20 cellular contexts compared by ENCODE assay signal in genomic region chr7:140019606-140020005, GRCh38. TPM values are rescaled to one million over a fixed set of nuclear protein-coding genes. Genes with fewer than 3 reads are reported as not detected.
A peak's percentile ranks its signal among the peaks of the same experiment; 100 is the strongest.
DNase-seq lines count a peak whose midpoint lies in the region; ATAC-seq and TF ChIP-seq lines count a peak whose summit lies in the region.
"Had no signal": no experiment of that assay in that cellular context is flagged by ENCODE, and none has a peak within 500 bp of the region (broad histone marks: within the 10 kb centered on the region; RNA-seq: fewer than 3 reads in every experiment).

No MANE protein-coding gene starts in this region.

- no peaks in the 10 kb centered on the region for H3K4me1 Mint-ChIP-seq in activated CD4-positive, alpha-beta T cell treated with anti-CD3 and anti-CD28 coated beads, Interleukin-2, amount 10 ng/mL, durations not matched to agents 7 days and 5 days
- H3K4me1 Mint-ChIP-seq in activated T-helper 17 cell treated with anti-CD3 and anti-CD28 coated beads, Interleukin-2, amount 50 U/mL, for 72 hours: peaks cover 4% of the 10 kb centered on the region
- peaks cover 26% of the 10 kb centered on the region for H3K4me1 Mint-ChIP-seq in nephron progenitor cell
- H3K4me1 Mint-ChIP-seq: CD14-positive monocyte had no signal

- CTCF ChIA-PET in activated CD4-positive, alpha-beta T cell treated with anti-CD3 and anti-CD28 coated beads, Interleukin-2, amount 10 ng/mL, durations not matched to agents 7 days and 5 days (lab: Charles Lee): interaction anchor here (1.0 kb wide), 1 partner anchor 10 kb away, joined by 3 read pairs; no protein-coding TSS in a partner anchor
- CTCF ChIA-PET in OCI-LY7 (lab: Charles Lee; ENCODE audit: unreplicated experiment): no interaction called here

- no peaks in the 10 kb centered on the region for H4K20me1 ChIP-seq in OCI-LY7 (ENCODE audit: insufficient read depth, low read length)
- H4K20me1 ChIP-seq: BLaER1 had no signal

- intact Hi-C loops in OCI-LY7 (cut with micrococcal nuclease; ENCODE audit: unreplicated experiment): no loop called here

- no peaks in the 10 kb centered on the region for H3K9me2 ChIP-seq in OCI-LY7 (ENCODE audit: insufficient read depth, low read length)

- no peak overlapping the region for H3K4me3 Mint-ChIP-seq in activated CD4-positive, alpha-beta T cell treated with anti-CD3 and anti-CD28 coated beads, Interleukin-2, amount 10 ng/mL, durations not matched to agents 7 days and 5 days
- no peak overlapping the region for H3K4me3 Mint-ChIP-seq in activated T-helper 17 cell treated with anti-CD3 and anti-CD28 coated beads, Interleukin-2, amount 50 U/mL, for 72 hours
- H3K4me3 Mint-ChIP-seq in nephron progenitor cell: no peak overlapping the region
- H3K4me3 Mint-ChIP-seq: CD14-positive monocyte; CD4-positive, alpha-beta memory T cell had no signal

- H3K4me2 ChIP-seq in OCI-LY7 (ENCODE audit: low read length): no peak overlapping the region
- H3K4me2 ChIP-seq: A549, BLaER1 had no signal

- H3K27ac Mint-ChIP-seq in activated CD4-positive, alpha-beta T cell treated with anti-CD3 and anti-CD28 coated beads, Interleukin-2, amount 10 ng/mL, durations not matched to agents 7 days and 5 days: peak overlapping the region; percentile 48
- peak overlapping the region; percentile 37 for H3K27ac Mint-ChIP-seq in activated T-helper 17 cell treated with anti-CD3 and anti-CD28 coated beads, Interleukin-2, amount 50 U/mL, for 72 hours
- H3K27ac Mint-ChIP-seq in nephron progenitor cell: peak overlapping the region; percentile 29

- no peaks in the 10 kb centered on the region for H3K27me3 Mint-ChIP-seq in activated CD4-positive, alpha-beta T cell treated with anti-CD3 and anti-CD28 coated beads, Interleukin-2, amount 10 ng/mL, durations not matched to agents 7 days and 5 days
- H3K27me3 Mint-ChIP-seq in activated T-helper 17 cell treated with anti-CD3 and anti-CD28 coated beads, Interleukin-2, amount 50 U/mL, for 72 hours: no peaks in the 10 kb centered on the region
- H3K27me3 Mint-ChIP-seq in nephron progenitor cell (ENCODE audit: low read depth, poor library complexity): peaks cover 14% of the 10 kb centered on the region
- H3K27me3 Mint-ChIP-seq: CD4-positive, alpha-beta memory T cell had no signal

- no peaks in the 10 kb centered on the region for H3K36me3 ChIP-seq in OCI-LY7 (ENCODE audit: insufficient read depth, low read length)
- H3K36me3 ChIP-seq: HAP-1 had no signal

- no peaks in the 10 kb centered on the region for H3K9me3 ChIP-seq in OCI-LY7 (ENCODE audit: low read length)
- H3K9me3 ChIP-seq: A549, BLaER1, HAP-1 had no signal

- no peak overlapping the region for H3K27ac ChIP-seq in OCI-LY7 (ENCODE audit: low read depth, low read length, poor library complexity, severe bottlenecking)
- H3K27ac ChIP-seq: 22Rv1, A549, BLaER1, HL-60 had no signal

- H3K36me3 Mint-ChIP-seq in activated CD4-positive, alpha-beta T cell treated with anti-CD3 and anti-CD28 coated beads, Interleukin-2, amount 10 ng/mL, durations not matched to agents 7 days and 5 days (ENCODE audit: low read depth): peaks cover 27% of the 10 kb centered on the region
- H3K36me3 Mint-ChIP-seq in activated T-helper 17 cell treated with anti-CD3 and anti-CD28 coated beads, Interleukin-2, amount 50 U/mL, for 72 hours (ENCODE audit: low read depth): peaks cover 26% of the 10 kb centered on the region
- H3K36me3 Mint-ChIP-seq in nephron progenitor cell (ENCODE audit: low read depth): no peaks in the 10 kb centered on the region

- H3K9me3 Mint-ChIP-seq in activated CD4-positive, alpha-beta T cell treated with anti-CD3 and anti-CD28 coated beads, Interleukin-2, amount 10 ng/mL, durations not matched to agents 7 days and 5 days: no peaks in the 10 kb centered on the region
- no peaks in the 10 kb centered on the region for H3K9me3 Mint-ChIP-seq in activated T-helper 17 cell treated with anti-CD3 and anti-CD28 coated beads, Interleukin-2, amount 50 U/mL, for 72 hours
- no peaks in the 10 kb centered on the region for H3K9me3 Mint-ChIP-seq in nephron progenitor cell
- H3K9me3 Mint-ChIP-seq: CD4-positive, alpha-beta memory T cell had no signal

- POLR2A ChIA-PET in activated CD4-positive, alpha-beta T cell treated with anti-CD3 and anti-CD28 coated beads, Interleukin-2, amount 10 ng/mL, durations not matched to agents 7 days and 5 days (lab: Charles Lee): no interaction called here
- POLR2A ChIA-PET in OCI-LY7 (lab: Charles Lee): interaction anchor here (0.7 kb wide), 1 partner anchor 10 kb away, joined by 6 read pairs; no protein-coding TSS in a partner anchor

- no peak for TF ChIP-seq CTCF in nephron progenitor cell (IDR thresholded peaks at IDR 0.05)
- TF ChIP-seq CTCF in OCI-LY7 (conservative IDR thresholded peaks at IDR 0.05; ENCODE audit: low read length): no peak

- H2AFZ ChIP-seq in OCI-LY7 (ENCODE audit: low read length): no peak overlapping the region

- DNase-seq in activated CD4-positive, alpha-beta T cell treated with anti-CD3 and anti-CD28 coated beads, Interleukin-2, amount 10 ng/mL, durations not matched to agents 7 days and 5 days: no peak
- DNase-seq in activated CD4-positive, alpha-beta T cell treated with anti-CD3 and anti-CD28 coated beads for 1 hour: no peak
- DNase-seq in nephron progenitor cell: no peak
- DNase-seq in NCI-H1092 treated with DMSO at 0.1 percent for 48 hours (lab: John Stamatoyannopoulos, UW): no peak
- DNase-seq in NCI-H446 (lab: John Stamatoyannopoulos, UW): no peak
- no peak for DNase-seq in OCI-LY7 (ENCODE audit: low spot score)
- DNase-seq: AML-193; CD4-positive, alpha-beta memory T cell; DMS153; DMS79; GDM1; IMR-90; KBM-7 had no signal

- BruUV-seq in OCI-LY7 (replicated peaks; lab: Mats Ljungman, UMichigan): no TSS peak

- no peak overlapping the region for H3K4me3 ChIP-seq in OCI-LY7 (ENCODE audit: low read depth, low read length, poor library complexity, severe bottlenecking)
- H3K4me3 ChIP-seq: A549, BLaER1, HAP-1 had no signal

- no peaks in the 10 kb centered on the region for H3K79me2 ChIP-seq in OCI-LY7 (ENCODE audit: insufficient read depth, low read depth, low read length)

- ATAC-seq in activated T-helper 17 cell treated with anti-CD3 and anti-CD28 coated beads, Interleukin-2, amount 50 U/mL, for 72 hours (replicated peaks): no peak

- H3K4me1 ChIP-seq in OCI-LY7 (ENCODE audit: insufficient read depth, low read length, poor library complexity, severe bottlenecking): no peaks in the 10 kb centered on the region
- H3K4me1 ChIP-seq: A549, BLaER1, HAP-1 had no signal

RNA-seq across cellular contexts. Expression of gene PARP12, which starts 43.1 kb away (rescaled TPM):
- total RNA-seq in activated CD4-positive, alpha-beta T cell treated with anti-CD3 and anti-CD28 coated beads, Interleukin-2, amount 10 ng/mL, durations not matched to agents 7 days and 5 days: 100 to 1,000 TPM; 121 to 129 TPM
- total RNA-seq in activated T-helper 17 cell treated with anti-CD3 and anti-CD28 coated beads, Interleukin-2, amount 50 U/mL, for 72 hours: 10 to 100 TPM; 17.4 to 43.6 TPM
- total RNA-seq in OCI-LY7 (2014; rRNA removed; shearing (Covaris generic)): 12.5 and 13.3 TPM in 2 replicates
- 6.5 and 6.8 TPM in 2 replicates for total RNA-seq in OCI-LY7 (2022)
